Comparison of ENCODE assay signal across 21 cellular contexts in the genomic region with DNA sequence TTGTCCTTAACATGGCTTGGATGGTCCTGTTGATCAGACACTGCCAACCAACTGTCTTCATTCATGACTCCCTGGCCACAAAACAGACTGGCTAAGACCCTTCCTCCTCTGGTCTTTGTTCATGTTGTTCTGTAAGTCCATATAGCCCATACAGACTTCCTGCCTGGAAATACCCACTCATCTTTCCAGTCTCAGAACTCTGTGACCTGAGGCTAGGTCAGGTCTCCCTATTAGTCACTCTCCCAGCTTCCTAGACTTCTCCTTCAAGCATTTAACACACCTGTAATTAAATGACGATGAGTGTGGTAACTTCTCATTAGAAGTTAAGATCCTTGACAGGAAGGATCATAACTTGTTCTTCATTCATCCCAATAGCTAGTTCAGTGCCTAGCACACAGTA. TPM values are rescaled to one million over a fixed set of nuclear protein-coding genes. Genes with fewer than 3 reads are reported as not detected.
DNase-seq lines count a peak whose midpoint lies in the region; ATAC-seq and TF ChIP-seq lines count a peak whose summit lies in the region.
"Had no signal": no experiment of that assay in that cellular context is flagged by ENCODE, and none has a peak within 500 bp of the region (broad histone marks: within the 10 kb centered on the region; RNA-seq: fewer than 3 reads in every experiment).

No MANE protein-coding gene starts in this region.

- no peak for DNase-seq in activated naive CD4-positive, alpha-beta T cell treated with anti-CD3 and anti-CD28 coated beads, Interleukin-2, amount 50 U/mL, for 72 hours (ENCODE audit: low spot score in 2 of 2)
- no peak for DNase-seq in activated naive CD4-positive, alpha-beta T cell treated with anti-CD3 and anti-CD28 coated beads, Interleukin-2, amount 50 U/mL, for 16 hours
- DNase-seq in T-helper 17 cell (no peak), left colon (no peak), upper lobe of left lung (no peak), DMS79 (lab: John Stamatoyannopoulos, UW) (no peak), natural killer cell (no peak), KBM-7 (no peak)
- DNase-seq: activated CD4-positive, alpha-beta T cell treated with anti-CD3 and anti-CD28 coated beads, Interleukin-2, amount 50 U/mL, for 4 hours; effector CD4-positive, alpha-beta T cell; gastrocnemius medialis; kidney; naive thymus-derived CD4-positive, alpha-beta T cell; NCI-H187; NCI-H526 treated with DMSO at 0.1 percent for 48 hours; right cardiac atrium; RPMI8226 had no signal

- peak overlapping the region in 3 of 4 donors; percentile 20 to 71 (median 24) for H3K27ac ChIP-seq in upper lobe of left lung
- H3K27ac ChIP-seq: ascending aorta, esophagus muscularis mucosa, gastrocnemius medialis, SK-N-MC had no signal

- peaks cover 0 to 83% (median 34%) of the 10 kb centered on the region in 4 donors for H3K36me3 ChIP-seq in upper lobe of left lung

- no peak for ATAC-seq in activated naive CD4-positive, alpha-beta T cell treated with anti-CD3 and anti-CD28 coated beads, Interleukin-2, amount 50 U/mL, for 72 hours
- ATAC-seq in T-helper 17 cell (no peak), left colon (peak; percentile 23), upper lobe of left lung (ENCODE audit: low FRiP score in 2 of 2) (peak in 1 of 2 donors; percentile 11), natural killer cell (no peak)
- ATAC-seq: gastrocnemius medialis; HCT116; naive thymus-derived CD4-positive, alpha-beta T cell had no signal

- H3K27ac Mint-ChIP-seq in activated naive CD4-positive, alpha-beta T cell treated with anti-CD3 and anti-CD28 coated beads, Interleukin-2, amount 50 U/mL, for 72 hours: peak overlapping the region; percentile 80 to 89
- peak overlapping the region; percentile 56 for H3K27ac Mint-ChIP-seq in T-helper 17 cell
- H3K27ac Mint-ChIP-seq in natural killer cell: peak overlapping the region in 1 of 2 donors; percentile 39

- no peaks in the 10 kb centered on the region for H3K9me3 Mint-ChIP-seq in activated naive CD4-positive, alpha-beta T cell treated with anti-CD3 and anti-CD28 coated beads, Interleukin-2, amount 50 U/mL, for 72 hours
- H3K9me3 Mint-ChIP-seq in natural killer cell: no peaks in the 10 kb centered on the region
- H3K9me3 Mint-ChIP-seq: naive thymus-derived CD4-positive, alpha-beta T cell had no signal

- in situ Hi-C loops in KBM-7 (cut with MboI; ENCODE audit: low pct_unique_long_range_greater_than_20kb, low sequenced_read_pairs): no loop called here

- H3K4me3 ChIP-seq in upper lobe of left lung: no peak overlapping the region
- H3K4me3 ChIP-seq: ascending aorta, esophagus muscularis mucosa, gastrocnemius medialis, SK-N-MC had no signal

- H3K4me1 Mint-ChIP-seq in T-helper 17 cell: peaks cover 7% of the 10 kb centered on the region
- peaks cover 0 to 8% of the 10 kb centered on the region in 2 donors for H3K4me1 Mint-ChIP-seq in natural killer cell
- H3K4me1 Mint-ChIP-seq: naive thymus-derived CD4-positive, alpha-beta T cell had no signal

- no peaks in the 10 kb centered on the region for H3K27me3 Mint-ChIP-seq in T-helper 17 cell
- H3K27me3 Mint-ChIP-seq in natural killer cell (ENCODE audit: low read depth in 2 of 2): no peaks in the 10 kb centered on the region
- H3K27me3 Mint-ChIP-seq: naive thymus-derived CD4-positive, alpha-beta T cell had no signal

- no peak for TF ChIP-seq EP300 in upper lobe of left lung (IDR thresholded peaks at IDR 0.05)

- no peak for TF ChIP-seq POLR2A in upper lobe of left lung (IDR thresholded peaks at IDR 0.05)

- WGBS in upper lobe of left lung, 2 donors: 62 to 65% methylated on average over 1 of the region's 1 CpG

- H3K4me3 Mint-ChIP-seq in T-helper 17 cell (no peak overlapping the region), natural killer cell (no peak overlapping the region)
- H3K4me3 Mint-ChIP-seq: naive thymus-derived CD4-positive, alpha-beta T cell had no signal

- TF ChIP-seq CTCF in upper lobe of left lung (IDR thresholded peaks at IDR 0.05): no peak
- TF ChIP-seq CTCF in natural killer cell (IDR thresholded peaks at IDR 0.05): no peak

- H3K4me1 ChIP-seq in upper lobe of left lung: peaks cover 0 to 12% (median 5%) of the 10 kb centered on the region in 4 donors
- H3K4me1 ChIP-seq: ascending aorta, esophagus muscularis mucosa, gastrocnemius medialis had no signal

- intact Hi-C loops in left colon (cut with DNase I, micrococcal nuclease): no loop called here
- intact Hi-C loops in natural killer cell (cut with micrococcal nuclease): no loop called here

- H3K9me3 ChIP-seq in T-helper 17 cell (ENCODE audit: control insufficient read depth, low read length, poor library complexity, severe bottlenecking): no peaks in the 10 kb centered on the region
- no peaks in the 10 kb centered on the region for H3K9me3 ChIP-seq in upper lobe of left lung
- H3K9me3 ChIP-seq: ascending aorta, esophagus muscularis mucosa, gastrocnemius medialis had no signal

- no peaks in the 10 kb centered on the region for H3K27me3 ChIP-seq in upper lobe of left lung
- H3K27me3 ChIP-seq: ascending aorta, esophagus muscularis mucosa, gastrocnemius medialis had no signal

- H3K36me3 Mint-ChIP-seq in activated naive CD4-positive, alpha-beta T cell treated with anti-CD3 and anti-CD28 coated beads, Interleukin-2, amount 50 U/mL, for 72 hours: peaks cover 22 to 29% of the 10 kb centered on the region in 2 donors
- H3K36me3 Mint-ChIP-seq in T-helper 17 cell (ENCODE audit: low read depth): peaks cover 13% of the 10 kb centered on the region
- peaks cover 38% of the 10 kb centered on the region for H3K36me3 Mint-ChIP-seq in natural killer cell

RNA-seq across cellular contexts. Expression of a gene that starts 56.3 kb away (rescaled TPM):
- 10 to 100 TPM; 27.5 to 42.5 TPM for total RNA-seq in activated naive CD4-positive, alpha-beta T cell treated with anti-CD3 and anti-CD28 coated beads, Interleukin-2, amount 50 U/mL, for 72 hours
- total RNA-seq in T-helper 17 cell: 10 to 100 TPM; 51.6 to 58.2 TPM
- 10 to 100 TPM; 41.7 to 44.3 TPM for total RNA-seq in left colon
- total RNA-seq in upper lobe of left lung: 100 to 1,000 TPM in 1 of 6 donors, 10 to 100 TPM in 5; 19.6 to 141 (median 38.8) TPM
- 10 to 100 TPM; 58.6 to 68.6 (median 67.4) TPM for total RNA-seq in natural killer cell
